In genomic region chr6:134169881-134170486, GRCh38 we compare ENCODE assay signal across 1 cellular context.
TF ChIP-seq lines count a peak whose summit lies in the region.

No MANE protein-coding gene starts in this region.

TF ChIP-seq in GM23338, 12 proteins besides CTCF, POLR2A, EP300 and RAD21 (continued from another document):
- TF ChIP-seq, protein P1, sequence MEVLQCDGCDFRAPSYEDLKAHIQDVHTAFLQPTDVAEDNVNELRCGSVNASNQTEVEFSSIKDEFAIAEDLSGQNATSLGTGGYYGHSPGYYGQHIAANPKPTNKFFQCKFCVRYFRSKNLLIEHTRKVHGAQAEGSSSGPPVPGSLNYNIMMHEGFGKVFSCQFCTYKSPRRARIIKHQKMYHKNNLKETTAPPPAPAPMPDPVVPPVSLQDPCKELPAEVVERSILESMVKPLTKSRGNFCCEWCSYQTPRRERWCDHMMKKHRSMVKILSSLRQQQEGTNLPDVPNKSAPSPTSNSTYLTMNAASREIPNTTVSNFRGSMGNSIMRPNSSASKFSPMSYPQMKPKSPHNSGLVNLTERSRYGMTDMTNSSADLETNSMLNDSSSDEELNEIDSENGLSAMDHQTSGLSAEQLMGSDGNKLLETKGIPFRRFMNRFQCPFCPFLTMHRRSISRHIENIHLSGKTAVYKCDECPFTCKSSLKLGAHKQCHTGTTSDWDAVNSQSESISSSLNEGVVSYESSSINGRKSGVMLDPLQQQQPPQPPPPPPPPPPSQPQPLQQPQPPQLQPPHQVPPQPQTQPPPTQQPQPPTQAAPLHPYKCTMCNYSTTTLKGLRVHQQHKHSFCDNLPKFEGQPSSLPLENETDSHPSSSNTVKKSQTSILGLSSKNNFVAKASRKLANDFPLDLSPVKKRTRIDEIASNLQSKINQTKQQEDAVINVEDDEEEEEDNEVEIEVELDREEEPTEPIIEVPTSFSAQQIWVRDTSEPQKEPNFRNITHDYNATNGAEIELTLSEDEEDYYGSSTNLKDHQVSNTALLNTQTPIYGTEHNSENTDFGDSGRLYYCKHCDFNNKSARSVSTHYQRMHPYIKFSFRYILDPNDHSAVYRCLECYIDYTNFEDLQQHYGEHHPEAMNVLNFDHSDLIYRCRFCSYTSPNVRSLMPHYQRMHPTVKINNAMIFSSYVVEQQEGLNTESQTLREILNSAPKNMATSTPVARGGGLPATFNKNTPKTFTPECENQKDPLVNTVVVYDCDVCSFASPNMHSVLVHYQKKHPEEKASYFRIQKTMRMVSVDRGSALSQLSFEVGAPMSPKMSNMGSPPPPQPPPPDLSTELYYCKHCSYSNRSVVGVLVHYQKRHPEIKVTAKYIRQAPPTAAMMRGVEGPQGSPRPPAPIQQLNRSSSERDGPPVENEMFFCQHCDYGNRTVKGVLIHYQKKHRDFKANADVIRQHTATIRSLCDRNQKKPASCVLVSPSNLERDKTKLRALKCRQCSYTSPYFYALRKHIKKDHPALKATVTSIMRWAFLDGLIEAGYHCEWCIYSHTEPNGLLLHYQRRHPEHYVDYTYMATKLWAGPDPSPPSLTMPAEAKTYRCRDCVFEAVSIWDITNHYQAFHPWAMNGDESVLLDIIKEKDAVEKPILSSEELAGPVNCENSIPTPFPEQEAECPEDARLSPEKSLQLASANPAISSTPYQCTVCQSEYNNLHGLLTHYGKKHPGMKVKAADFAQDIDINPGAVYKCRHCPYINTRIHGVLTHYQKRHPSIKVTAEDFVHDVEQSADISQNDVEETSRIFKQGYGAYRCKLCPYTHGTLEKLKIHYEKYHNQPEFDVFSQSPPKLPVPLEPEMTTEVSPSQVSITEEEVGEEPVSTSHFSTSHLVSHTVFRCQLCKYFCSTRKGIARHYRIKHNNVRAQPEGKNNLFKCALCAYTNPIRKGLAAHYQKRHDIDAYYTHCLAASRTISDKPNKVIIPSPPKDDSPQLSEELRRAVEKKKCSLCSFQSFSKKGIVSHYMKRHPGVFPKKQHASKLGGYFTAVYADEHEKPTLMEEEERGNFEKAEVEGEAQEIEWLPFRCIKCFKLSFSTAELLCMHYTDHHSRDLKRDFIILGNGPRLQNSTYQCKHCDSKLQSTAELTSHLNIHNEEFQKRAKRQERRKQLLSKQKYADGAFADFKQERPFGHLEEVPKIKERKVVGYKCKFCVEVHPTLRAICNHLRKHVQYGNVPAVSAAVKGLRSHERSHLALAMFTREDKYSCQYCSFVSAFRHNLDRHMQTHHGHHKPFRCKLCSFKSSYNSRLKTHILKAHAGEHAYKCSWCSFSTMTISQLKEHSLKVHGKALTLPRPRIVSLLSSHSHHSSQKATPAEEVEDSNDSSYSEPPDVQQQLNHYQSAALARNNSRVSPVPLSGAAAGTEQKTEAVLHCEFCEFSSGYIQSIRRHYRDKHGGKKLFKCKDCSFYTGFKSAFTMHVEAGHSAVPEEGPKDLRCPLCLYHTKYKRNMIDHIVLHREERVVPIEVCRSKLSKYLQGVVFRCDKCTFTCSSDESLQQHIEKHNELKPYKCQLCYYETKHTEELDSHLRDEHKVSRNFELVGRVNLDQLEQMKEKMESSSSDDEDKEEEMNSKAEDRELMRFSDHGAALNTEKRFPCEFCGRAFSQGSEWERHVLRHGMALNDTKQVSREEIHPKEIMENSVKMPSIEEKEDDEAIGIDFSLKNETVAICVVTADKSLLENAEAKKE (CRISPR knock-in tag; IDR thresholded peaks at IDR 0.05): no peak
- TF ChIP-seq ZNF114 (CRISPR knock-in tag; IDR thresholded peaks at IDR 0.05): no peak
- no peak for TF ChIP-seq CREB1 (CRISPR knock-in tag; IDR thresholded peaks at IDR 0.05; ENCODE audit: low read depth)
- TF ChIP-seq NANOG (IDR thresholded peaks at IDR 0.05; ENCODE audit: borderline replicate concordance): no peak
- no peak for TF ChIP-seq EZH2 (IDR thresholded peaks at IDR 0.05; ENCODE audit: low read depth, unreplicated experiment)
- no peak for TF ChIP-seq JUNB (IDR thresholded peaks at IDR 0.05; ENCODE audit: unreplicated experiment)
- TF ChIP-seq POLR2AphosphoS5 (IDR thresholded peaks at IDR 0.05; ENCODE audit: low read depth): no peak
- no peak for TF ChIP-seq ZNF331 (CRISPR knock-in tag; IDR thresholded peaks at IDR 0.05; ENCODE audit: low read depth)
